In genomic region chr2:206502729-206503128, GRCh38 we compare ENCODE assay signal across 15 cellular contexts. TPM values are rescaled to one million over a fixed set of nuclear protein-coding genes. Genes with fewer than 3 reads are reported as not detected.
DNase-seq lines count a peak whose midpoint lies in the region; ATAC-seq, FAIRE-seq and TF ChIP-seq lines count a peak whose summit lies in the region.
"Had no signal": no experiment of that assay in that cellular context is flagged by ENCODE, and none has a peak within 500 bp of the region (broad histone marks: within the 10 kb centered on the region; RNA-seq: fewer than 3 reads in every experiment).

No MANE protein-coding gene starts in this region.

- H3K79me2 ChIP-seq in HepG2 (ENCODE audit: insufficient read depth, low read length) = no peaks in the 10 kb centered on the region
- no peaks in the 10 kb centered on the region for H3K79me2 ChIP-seq in H1 (ENCODE audit: control insufficient read depth in 1 of 2, insufficient read depth in 2 of 2, low read length in 2 of 2)

- no peak overlapping the region for H4K5ac ChIP-seq in H1 (ENCODE audit: insufficient read length, low read depth, low read length)

- in situ Hi-C loops in HepG2 (cut with HindIII; ENCODE audit: extremely low pct_ligation_motif_present, low pct_unique_long_range_greater_than_20kb) = no loop called here

- H3K4me2 ChIP-seq in HepG2 (ENCODE audit: low read depth, low read length) (no peak overlapping the region), H1 (ENCODE audit: insufficient read depth in 1 of 2, low read depth in 2 of 2, low read length in 2 of 2) (no peak overlapping the region)
- H3K4me2 ChIP-seq: A549; BLaER1 treated with 17β-estradiol and CSF1 and Interleukin-3, amounts not matched to agents 10 nM and 100 nM had no signal

- H3K4me1 ChIP-seq in HepG2 (ENCODE audit: insufficient read depth, low read length) (no peaks in the 10 kb centered on the region), right lobe of liver (no peaks in the 10 kb centered on the region), H1 (replicated peaks in 1 of 4; ENCODE audit: control insufficient read depth in 3 of 4, insufficient read depth in 4 of 4, low read length in 3 of 4) (no peaks in the 10 kb centered on the region)
- H3K4me1 ChIP-seq: A549, SJCRH30 had no signal

- H3K56ac ChIP-seq in H1 (replicated peaks; ENCODE audit: insufficient read length, low read depth, low read length) = no peak overlapping the region

- no peaks in the 10 kb centered on the region for H3K23me2 ChIP-seq in H1 (ENCODE audit: low read depth, low read length)

- WGBS in HepG2 (ENCODE audit: low lambda C conversion rate) = 2% methylated on average over 4 of the region's 4 CpGs
- WGBS in right lobe of liver (ENCODE audit: insufficient coverage, low coverage, low lambda C conversion rate, missing lambda C conversion rate) = 74% methylated on average over 4 of the region's 4 CpGs
- WGBS in H1 (ENCODE audit: extremely low coverage in 1 of 2, insufficient coverage in 1 of 2, insufficient read length in 1 of 2, insufficient replicate concordance in 2 of 2, low coverage in 1 of 2, low lambda C conversion rate in 2 of 2, missing lambda C conversion rate in 1 of 2), 2 experiments = 73% methylated on average over 4 of the region's 4 CpGs; no CpG with 5 or more reads in 1 of the 2 experiments

- no peak overlapping the region for H3K27ac Mint-ChIP-seq in glutamatergic neuron (ENCODE audit: unreplicated experiment)
- H3K27ac Mint-ChIP-seq: IgD-negative memory B cell had no signal

- no peaks in the 10 kb centered on the region for H3K27me3 Mint-ChIP-seq in glutamatergic neuron (ENCODE audit: unreplicated experiment)
- H3K27me3 Mint-ChIP-seq: IgD-negative memory B cell had no signal

- no peak overlapping the region for H4K91ac ChIP-seq in H1 (replicated peaks; ENCODE audit: insufficient read length, low read length)

- DNase-seq in HepG2 (ENCODE audit: low spot score) (no peak), right lobe of liver (no peak), NCI-H69 (lab: John Stamatoyannopoulos, UW) (peak; percentile 1), H1 (ENCODE audit: low read depth in 1 of 2, low spot score in 2 of 2) (no peak), NCI-H748 treated with DMSO at 0.1 percent for 48 hours (lab: John Stamatoyannopoulos, UW) (no peak), glutamatergic neuron (no peak)
- DNase-seq in activated CD8-positive, alpha-beta memory T cell treated with anti-CD3 and anti-CD28 coated beads, Interleukin-2, amount 50 U/mL, for 48 hours = no peak
- DNase-seq: NCI-H1436 treated with DMSO at 0.1 percent for 48 hours, NCI-H2029 treated with DMSO at 0.1 percent for 48 hours, NCI-H2171 treated with DMSO at 0.1 percent for 48 hours, SJCRH30 had no signal

- H3K4me3 Mint-ChIP-seq in glutamatergic neuron (ENCODE audit: unreplicated experiment) = no peak overlapping the region
- H3K4me3 Mint-ChIP-seq: IgD-negative memory B cell had no signal

- peak; percentile 79 for ATAC-seq in HepG2
- no peak for ATAC-seq in right lobe of liver
- ATAC-seq: A549 had no signal

- TF ChIP-seq CTCF in HepG2 (CRISPR knock-in tag; IDR thresholded peaks at IDR 0.05) = no peak
- TF ChIP-seq CTCF in right lobe of liver (IDR thresholded peaks at IDR 0.05) = no peak
- peak in 2 of 3 experiments; percentile 5 to 17; a peak in 2 of 4 replicates for TF ChIP-seq CTCF in H1 (IDR thresholded peaks at IDR 0.05; ENCODE audit: control extremely low read depth in 1 of 3, insufficient read depth in 1 of 3, low read depth in 1 of 3, low read length in 3 of 3)
- no peak for TF ChIP-seq CTCF in glutamatergic neuron (IDR thresholded peaks at IDR 0.05; ENCODE audit: partially characterized antibody, unreplicated experiment)

- TF ChIP-seq RAD21 in HepG2 (CRISPR knock-in tag; IDR thresholded peaks at IDR 0.05) (no peak), H1 (IDR thresholded peaks at IDR 0.05 in 1 of 2, conservative IDR thresholded peaks at IDR 0.05 in 1 of 2; ENCODE audit: low read depth in 2 of 2, low read length in 2 of 2) (0 out of 4 replicates have a peak, but pooled peaks of 1 of the 2 experiments have one; percentile 12)

- intact Hi-C loops in HepG2 (cut with micrococcal nuclease; ENCODE audit: unreplicated experiment) (no loop called here), right lobe of liver (cut with DNase I) (no loop called here)

- no peak overlapping the region for H2BK120ac ChIP-seq in H1 (replicated peaks; ENCODE audit: low read depth, low read length)

- no peaks in the 10 kb centered on the region for H3K36me3 Mint-ChIP-seq in glutamatergic neuron (ENCODE audit: unreplicated experiment)
- H3K36me3 Mint-ChIP-seq: IgD-negative memory B cell had no signal

- no peak for FAIRE-seq in HepG2 (lab: Jason Lieb, UNC)
- no peak for FAIRE-seq in H1 (lab: Jason Lieb, UNC)
- FAIRE-seq: A549, H54 had no signal

- H3K27ac ChIP-seq in HepG2 (ENCODE audit: extremely low read length, insufficient read depth, low read length) (no peak overlapping the region), right lobe of liver (no peak overlapping the region), H1 (ENCODE audit: low read depth, low read length) (no peak overlapping the region)
- H3K27ac ChIP-seq: A549; BLaER1 treated with 17β-estradiol and CSF1 and Interleukin-3, amounts not matched to agents 10 nM and 100 nM; SJCRH30 had no signal

- H3K9ac ChIP-seq in HepG2 (ENCODE audit: insufficient read depth, low read depth, low read length) = no peak overlapping the region
- no peak overlapping the region for H3K9ac ChIP-seq in H1 (replicated peaks in 1 of 4; ENCODE audit: extremely low read depth in 1 of 4, low read depth in 3 of 4, low read length in 3 of 4)
- H3K9ac ChIP-seq: BLaER1 treated with 17β-estradiol and CSF1 and Interleukin-3, amounts not matched to agents 10 nM and 100 nM had no signal

- no peak overlapping the region for H2BK5ac ChIP-seq in H1 (ENCODE audit: low read depth, low read length)

- H3K9me3 Mint-ChIP-seq in glutamatergic neuron (ENCODE audit: unreplicated experiment) = peaks cover 3% of the 10 kb centered on the region
- H3K9me3 Mint-ChIP-seq: IgD-negative memory B cell had no signal

- H3K14ac ChIP-seq in H1 (ENCODE audit: insufficient read length) = no peak overlapping the region

- H3K9me3 ChIP-seq in HepG2 (ENCODE audit: low read length) (no peaks in the 10 kb centered on the region), right lobe of liver (no peaks in the 10 kb centered on the region), H1 (ENCODE audit: insufficient read depth in 2 of 2, low read depth in 1 of 2, low read length in 1 of 2) (no peaks in the 10 kb centered on the region)
- H3K9me3 ChIP-seq: A549, SJCRH30 had no signal

- no peak overlapping the region for H2AK5ac ChIP-seq in H1 (ENCODE audit: low read depth, low read length)

- no peaks in the 10 kb centered on the region for H3K4me1 Mint-ChIP-seq in glutamatergic neuron (ENCODE audit: low read depth, unreplicated experiment)
- H3K4me1 Mint-ChIP-seq: IgD-negative memory B cell had no signal

- BruUV-seq in HepG2 (replicated peaks; lab: Mats Ljungman, UMichigan) = no TSS peak

- H3K27me3 ChIP-seq in HepG2 (ENCODE audit: control insufficient read depth in 1 of 2, insufficient read depth in 2 of 2, low read length in 2 of 2) (no peaks in the 10 kb centered on the region), right lobe of liver (no peaks in the 10 kb centered on the region), H1 (replicated peaks in 1 of 4; ENCODE audit: control insufficient read depth in 3 of 4, extremely low read depth in 1 of 4, insufficient read depth in 3 of 4, low read length in 3 of 4) (no peaks in the 10 kb centered on the region)
- H3K27me3 ChIP-seq: BLaER1 treated with 17β-estradiol and CSF1 and Interleukin-3, amounts not matched to agents 10 nM and 100 nM; SJCRH30 had no signal

- TF ChIP-seq POLR2A in HepG2 (IDR thresholded peaks at IDR 0.05; ENCODE audit: insufficient read depth in 1 of 2, low read depth in 2 of 2, low read length in 2 of 2) = no peak
- TF ChIP-seq POLR2A in right lobe of liver (IDR thresholded peaks at IDR 0.05) = no peak
- no peak for TF ChIP-seq POLR2A in H1 (IDR thresholded peaks at IDR 0.05; ENCODE audit: control extremely low read depth in 1 of 2, low read depth in 2 of 2, low read length in 2 of 2)

- no peak overlapping the region for H3K4ac ChIP-seq in H1 (replicated peaks; ENCODE audit: insufficient read length, low read depth, low read length)

- H3K36me3 ChIP-seq in HepG2 (replicated peaks in 1 of 2; ENCODE audit: control insufficient read depth in 1 of 2, insufficient read depth in 2 of 2, low read length in 2 of 2) = no peaks in the 10 kb centered on the region
- H3K36me3 ChIP-seq in right lobe of liver = no peaks in the 10 kb centered on the region
- no peaks in the 10 kb centered on the region for H3K36me3 ChIP-seq in H1 (ENCODE audit: control insufficient read depth in 2 of 4, insufficient read depth in 4 of 4, low read length in 3 of 4)
- H3K36me3 ChIP-seq: BLaER1 treated with 17β-estradiol and CSF1 and Interleukin-3, amounts not matched to agents 10 nM and 100 nM had no signal

- H3K4me3 ChIP-seq in HepG2 (replicated peaks in 1 of 3; ENCODE audit: insufficient read depth in 1 of 3, low read depth in 2 of 3, low read length in 3 of 3) (no peak overlapping the region), right lobe of liver (no peak overlapping the region), H1 (ENCODE audit: extremely low read depth in 1 of 4, insufficient read depth in 2 of 4, low read depth in 3 of 4, low read length in 4 of 4) (no peak overlapping the region)
- H3K4me3 ChIP-seq: A549; BLaER1 treated with 17β-estradiol and CSF1 and Interleukin-3, amounts not matched to agents 10 nM and 100 nM; SJCRH30 had no signal

- no peak overlapping the region for H3K18ac ChIP-seq in H1 (ENCODE audit: extremely low read depth, low read length)

- no peak overlapping the region for H4K8ac ChIP-seq in H1 (ENCODE audit: extremely low read depth, insufficient read depth, low read length)

- CTCF ChIA-PET in HepG2 (lab: Yijun Ruan, JAX; ENCODE audit: low intra/inter-chr PET ratio, low total read pairs) = no interaction called here
- CTCF ChIA-PET in H1 (lab: Charles Lee; ENCODE audit: partially characterized antibody) = interaction anchor here (0.9 to 2.0 kb wide), 9 partner anchors 9 to 53 kb away, joined by 3 to 6 read pairs (median 4); no protein-coding TSS in a partner anchor

- no peak overlapping the region for H2BK12ac ChIP-seq in H1 (ENCODE audit: low read depth, low read length)

- POLR2A ChIA-PET in HepG2 (lab: Yijun Ruan, JAX) (no interaction called here), H1 (lab: Charles Lee; ENCODE audit: partially characterized antibody) (interaction anchor here (1.2 kb wide), 1 partner anchor 8 kb away, joined by 3 read pairs; no protein-coding TSS in a partner anchor)

- TF ChIP-seq EP300 in HepG2 (IDR thresholded peaks at IDR 0.05; ENCODE audit: low read depth in 2 of 2, low read length in 2 of 2) (no peak), HepG2 (CRISPR knock-in tag; IDR thresholded peaks at IDR 0.05; ENCODE audit: borderline replicate concordance) (no peak), H1 (IDR thresholded peaks at IDR 0.05; ENCODE audit: borderline replicate concordance in 1 of 2, low read depth in 2 of 2, low read length in 2 of 2) (no peak)

- H3K79me1 ChIP-seq in H1 (ENCODE audit: low read depth, low read length) = no peaks in the 10 kb centered on the region

- no peak overlapping the region for H2AFZ ChIP-seq in HepG2 (ENCODE audit: low read length)
- no peak overlapping the region for H2AFZ ChIP-seq in H1 (ENCODE audit: low read length)

- H2BK20ac ChIP-seq in H1 (ENCODE audit: low read length) = no peak overlapping the region

- no peak overlapping the region for H2BK15ac ChIP-seq in H1 (ENCODE audit: low read length)

- H3K23ac ChIP-seq in H1 (ENCODE audit: insufficient read length) = no peak overlapping the region

- H4K20me1 ChIP-seq in HepG2 (ENCODE audit: insufficient read depth, low read length) = no peaks in the 10 kb centered on the region
- H4K20me1 ChIP-seq in H1 (replicated peaks in 1 of 2; ENCODE audit: control insufficient read depth in 1 of 2, insufficient read depth in 2 of 2, low read length in 2 of 2) = no peaks in the 10 kb centered on the region
- H4K20me1 ChIP-seq: BLaER1 treated with 17β-estradiol and CSF1 and Interleukin-3, amounts not matched to agents 10 nM and 100 nM had no signal

RNA-seq across cellular contexts. Expression of gene ADAM23, which starts 59.4 kb away (rescaled TPM):
- 0.04 TPM in 1 of 2 replicates, not detected in the other for total RNA-seq in HepG2 (2016; rRNA removed; fragmentation: Illumina TruSeq; extraction: Trizol)
- not detected in 2 replicates for total RNA-seq in HepG2 (2016; cell fraction: cytosol; rRNA removed; fragmentation: Illumina TruSeq; extraction: Trizol; ENCODE audit: low read depth)
- not detected in 2 replicates for total RNA-seq in HepG2 (2016; cell fraction: insoluble cytoplasmic fraction; rRNA removed; fragmentation: Illumina TruSeq; extraction: Trizol)
- 0.03 TPM in 1 of 2 replicates, not detected in the other for total RNA-seq in HepG2 (2016; cell fraction: membrane; rRNA removed; fragmentation: Illumina TruSeq; extraction: Trizol)
- total RNA-seq in HepG2 (2016; cell fraction: nucleus; rRNA removed; fragmentation: Illumina TruSeq; extraction: Trizol) = not detected in 2 replicates
- polyA plus RNA-seq in HepG2 (2011; rRNA removed) = not detected in 2 replicates
- polyA plus RNA-seq in HepG2 (2011; cell fraction: cytosol; rRNA removed) = 0.01 and 0.03 TPM in 2 replicates
- polyA plus RNA-seq in HepG2 (2011; cell fraction: nucleus; rRNA removed) = 0.02 and 0.06 TPM in 2 replicates
- polyA plus RNA-seq in HepG2 (2012) = not detected in 2 replicates
- not detected in 2 replicates for polyA plus RNA-seq in HepG2 (2016; cell fraction: cytosol; fragmentation: Illumina TruSeq; extraction: Trizol; ENCODE audit: low read depth)
- polyA plus RNA-seq in HepG2 (2016; cell fraction: insoluble cytoplasmic fraction; fragmentation: Illumina TruSeq; extraction: Trizol; ENCODE audit: low read depth) = not detected in 2 replicates
- polyA plus RNA-seq in HepG2 (2016; cell fraction: membrane; fragmentation: Illumina TruSeq; extraction: Trizol; ENCODE audit: low read depth) = not detected in 2 replicates
- polyA plus RNA-seq in HepG2 (2016; cell fraction: nucleus; fragmentation: Illumina TruSeq; extraction: Trizol; ENCODE audit: insufficient read depth, low read depth) = 0.07 TPM in 1 of 2 replicates, not detected in the other
- polyA minus RNA-seq in HepG2 (2011; rRNA and poly(A)+ RNA removed; ENCODE audit: low replicate concordance) = 0.12 TPM in 1 of 2 replicates, not detected in the other
- polyA minus RNA-seq in HepG2 (2011; cell fraction: cytosol; rRNA and poly(A)+ RNA removed) = not detected in 2 replicates
- 0.12 TPM in 1 of 2 replicates, not detected in the other for polyA minus RNA-seq in HepG2 (2011; cell fraction: nucleus; rRNA and poly(A)+ RNA removed)
- total RNA-seq in right lobe of liver = under 1 TPM in 4 of 6 experiments, not detected in 2; under 0.01 to 0.26 (median 0.09) TPM
- total RNA-seq in H1 (2021; fragmentation: NEBNext Ultra II Directional; extraction: Animal tissue kit (Norgen Biotek cat#: 25700)) = 20.8 and 21.3 TPM in 2 replicates
- polyA plus RNA-seq in H1 (2011; rRNA removed) = 7.5 and 9.9 TPM in 2 replicates
- polyA plus RNA-seq in H1 (2011; cell fraction: cytosol; rRNA removed) = 10.2 TPM
- 11.8 TPM for polyA plus RNA-seq in H1 (2011; cell fraction: nucleus; rRNA removed)
- 20.2 to 27.4 TPM (median 24.6 TPM) in 4 replicates for polyA plus RNA-seq in H1 (2012, experiment 1 of 2)
- polyA plus RNA-seq in H1 (2012, experiment 2 of 2) = 5.6 TPM
- polyA plus RNA-seq in H1 (2013, experiment 1 of 2) = 15.5 TPM
- polyA plus RNA-seq in H1 (2013, experiment 2 of 2) = 18.0 TPM
- 19.8 and 24.6 TPM in 2 replicates for polyA minus RNA-seq in H1 (2011; rRNA and poly(A)+ RNA removed)
- polyA minus RNA-seq in H1 (2011; cell fraction: cytosol; rRNA and poly(A)+ RNA removed) = 11.3 TPM
- 32.2 TPM for polyA minus RNA-seq in H1 (2011; cell fraction: nucleus; rRNA and poly(A)+ RNA removed)
- total RNA-seq in glutamatergic neuron (ENCODE audit: unreplicated experiment) = 16.4 TPM
- polyA plus RNA-seq: IgD-negative memory B cell had no signal

Comparison
In these comparisons a context has a peak if more than half of its experiments do, and no peak if none do; other contexts are left out.
1. CTCF ChIP-seq: peak in H1 (2 of 3); none in HepG2 (single experiment), right lobe of liver (0 of 4) and glutamatergic neuron (single experiment).
2. RNA of gene ADAM23, which starts 59.4 kb away (total RNA-seq): 20.8 to 21.3 TPM in H1 and 16.4 TPM in glutamatergic neuron (single experiment); under 0.01 to 0.26 TPM in right lobe of liver and 0.03 to 0.04 TPM in HepG2; every median in the first group is over 10 times any median in the second.
3. Of the 41 proteins assayed by ChIP-seq in both HepG2 and H1: peak only in HepG2: none; only in H1: CTCF; in both: none; in neither: 39; mixed calls (peak in some experiments, not most) for 1.